8 cellular contexts compared by ENCODE assay signal in the genomic region with DNA sequence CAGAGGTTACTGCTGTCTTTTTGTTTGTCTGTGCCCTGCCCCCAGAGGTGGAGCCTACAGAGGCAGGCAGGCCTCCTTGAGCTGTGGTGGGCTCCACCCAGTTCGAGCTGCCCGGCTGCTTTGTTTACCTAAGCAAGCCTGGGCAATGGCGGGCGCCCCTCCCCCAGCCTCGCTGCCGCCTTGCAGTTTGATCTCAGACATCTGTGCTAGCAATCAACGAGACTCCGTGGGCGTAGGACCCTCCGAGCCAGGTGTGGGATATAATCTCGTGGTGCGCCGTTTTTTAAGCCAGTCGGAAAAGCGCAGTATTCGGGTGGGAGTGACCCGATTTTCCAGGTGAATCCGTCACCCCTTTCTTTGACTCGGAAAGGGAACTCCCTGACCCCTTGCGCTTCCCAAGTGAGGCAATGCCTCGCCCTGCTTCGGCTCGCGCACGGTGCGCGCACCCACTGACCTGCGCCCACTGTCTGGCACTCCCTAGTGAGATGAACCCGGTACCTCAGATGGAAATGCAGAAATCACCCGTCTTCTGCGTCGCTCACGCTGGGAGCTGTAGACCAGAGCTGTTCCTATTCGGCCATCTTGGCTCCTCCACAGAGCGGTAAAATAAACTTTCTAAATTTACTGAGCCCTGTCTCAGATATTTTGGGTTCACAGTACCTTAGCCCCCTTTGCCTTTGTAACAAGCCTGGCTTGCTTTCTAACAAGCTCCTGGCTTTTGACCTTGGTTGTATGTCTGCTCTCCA.
A peak's percentile ranks its signal among the peaks of the same experiment; 100 is the strongest.
DNase-seq lines count a peak whose midpoint lies in the region; ATAC-seq, FAIRE-seq and TF ChIP-seq lines count a peak whose summit lies in the region.
"Not testable (repeated sequence)": the region's sequence is repeated elsewhere in the genome, so short reads cannot be mapped to it uniquely, and the experiment has no call there.

No MANE protein-coding gene starts in this region.

- H3K4me2 ChIP-seq in A549 = peak overlapping the region; percentile 58; the same call in 2 of the 3 replicates
- peak overlapping the region; percentile 16; the same call in 1 of the 2 replicates for H3K4me2 ChIP-seq in OCI-LY7 (ENCODE audit: low read length)

- not testable (repeated sequence) for H3K9me2 ChIP-seq in OCI-LY7 (ENCODE audit: insufficient read depth, low read length)

- CTCF ChIA-PET in A549 (lab: Yijun Ruan, JAX); OCI-LY7 (lab: Charles Lee; ENCODE audit: unreplicated experiment): not testable (repeated sequence)

- not testable (repeated sequence) for TF ChIP-seq EP300 in A549 (IDR thresholded peaks at IDR 0.05)

- not testable (repeated sequence) for H3K9me3 ChIP-seq in A549; HUES6 (ENCODE audit: control insufficient read depth, insufficient read depth, low read depth, low read length); OCI-LY7 (ENCODE audit: low read length); iPS-20b (ENCODE audit: insufficient read depth, low read depth, low read length)
- H3K9me3 ChIP-seq in endodermal cell (ENCODE audit: control insufficient read depth, low read length) = peaks cover 24% of the 10 kb centered on the region

- peak in 1 of 2 experiments; percentile 22; a peak in 1 of 6 replicates for ATAC-seq in A549
- not testable (repeated sequence) for ATAC-seq in naive B cell (ENCODE audit: low read depth in 2 of 2)

- not testable (repeated sequence) for H3K4me1 Mint-ChIP-seq in activated T-helper 2 cell treated with anti-CD3 and anti-CD28 coated beads, Interferon-gamma antibody, Interleukin-2, Interleukin-4, amounts not matched to agents 10 μg/mL and 5 μg/mL and 100 μg/mL, durations not matched to agents 14 hours and 24 hours and 36 hours (ENCODE audit: low read depth); naive B cell; progenitor cell of endocrine pancreas (ENCODE audit: low read depth)
- H3K4me1 Mint-ChIP-seq in endodermal cell = peaks cover 21% of the 10 kb centered on the region

- not testable (repeated sequence) for H3K4me1 ChIP-seq in A549; OCI-LY7 (ENCODE audit: insufficient read depth, low read length, poor library complexity, severe bottlenecking); endodermal cell (ENCODE audit: control insufficient read depth, insufficient read depth, low read length)
- H3K4me1 ChIP-seq in HUES6 (ENCODE audit: control insufficient read depth, insufficient read depth, low read length) (peaks cover 21% of the 10 kb centered on the region), iPS-20b (ENCODE audit: insufficient read depth, low read length) (peaks cover 16% of the 10 kb centered on the region; the same call in 1 of the 2 replicates)

- 42% methylated on average over 15 of the region's 35 CpGs for WGBS in A549 (ENCODE audit: missing lambda C conversion rate)
- 13 to 28% methylated on average over 2 to 23 of the region's 35 CpGs for WGBS in endodermal cell (ENCODE audit: insufficient coverage in 1 of 2, insufficient read length in 1 of 2), 2 experiments

- not testable (repeated sequence) for H3K27ac Mint-ChIP-seq in activated T-helper 2 cell treated with anti-CD3 and anti-CD28 coated beads, Interferon-gamma antibody, Interleukin-2, Interleukin-4, amounts not matched to agents 10 μg/mL and 5 μg/mL and 100 μg/mL, durations not matched to agents 14 hours and 24 hours and 36 hours; naive B cell
- H3K27ac Mint-ChIP-seq in endodermal cell (peak overlapping the region; percentile 88), progenitor cell of endocrine pancreas (peak overlapping the region; percentile 97)

- not testable (repeated sequence) for H2AFZ ChIP-seq in OCI-LY7 (ENCODE audit: low read length)

- DNase-seq in A549 (ENCODE audit: low read depth in 1 of 2, low spot score in 1 of 2); OCI-LY7 (ENCODE audit: low spot score); activated T-helper 2 cell treated with anti-CD3 and anti-CD28 coated beads, Interferon-gamma antibody, Interleukin-2, Interleukin-4, amounts not matched to agents 10 μg/mL and 5 μg/mL and 100 μg/mL, durations not matched to agents 14 hours and 24 hours and 36 hours (ENCODE audit: low spot score); endodermal cell; naive B cell; progenitor cell of endocrine pancreas (ENCODE audit: low spot score, unreplicated experiment): not testable (repeated sequence)

- not testable (repeated sequence) for H3K36me3 ChIP-seq in HUES6 (ENCODE audit: control insufficient read depth, insufficient read depth, low read length); OCI-LY7 (ENCODE audit: insufficient read depth, low read length); endodermal cell (ENCODE audit: control insufficient read depth, insufficient read depth, low read length); iPS-20b (ENCODE audit: insufficient read depth, low read depth, low read length)

- POLR2A ChIA-PET in A549 (lab: Yijun Ruan, JAX); OCI-LY7 (lab: Charles Lee): not testable (repeated sequence)

- H3K9ac ChIP-seq in HUES6 (ENCODE audit: low read length) (peak overlapping the region; percentile 70), iPS-20b (ENCODE audit: low read depth, low read length) (peak overlapping the region; percentile 62; the same call in 1 of the 2 replicates)
- H3K9ac ChIP-seq in endodermal cell (ENCODE audit: extremely low read depth, low read length, poor library complexity, severe bottlenecking) = not testable (repeated sequence)

- TF ChIP-seq CTCF in A549 (IDR thresholded peaks at IDR 0.05); OCI-LY7 (conservative IDR thresholded peaks at IDR 0.05; ENCODE audit: low read length); endodermal cell (conservative IDR thresholded peaks at IDR 0.05); progenitor cell of endocrine pancreas (IDR thresholded peaks at IDR 0.05; ENCODE audit: unreplicated experiment): not testable (repeated sequence)

- H4K20me1 ChIP-seq in OCI-LY7 (ENCODE audit: insufficient read depth, low read length) = not testable (repeated sequence)

- not testable (repeated sequence) for H3K27me3 Mint-ChIP-seq in activated T-helper 2 cell treated with anti-CD3 and anti-CD28 coated beads, Interferon-gamma antibody, Interleukin-2, Interleukin-4, amounts not matched to agents 10 μg/mL and 5 μg/mL and 100 μg/mL, durations not matched to agents 14 hours and 24 hours and 36 hours (ENCODE audit: low read depth); progenitor cell of endocrine pancreas
- peaks cover 18% of the 10 kb centered on the region for H3K27me3 Mint-ChIP-seq in endodermal cell (ENCODE audit: insufficient read depth)
- peaks cover 0 to 24% (median 9%) of the 10 kb centered on the region in 3 donors for H3K27me3 Mint-ChIP-seq in naive B cell

- H3K9me3 Mint-ChIP-seq in activated T-helper 2 cell treated with anti-CD3 and anti-CD28 coated beads, Interferon-gamma antibody, Interleukin-2, Interleukin-4, amounts not matched to agents 10 μg/mL and 5 μg/mL and 100 μg/mL, durations not matched to agents 14 hours and 24 hours and 36 hours; naive B cell; progenitor cell of endocrine pancreas (ENCODE audit: low read depth): not testable (repeated sequence)
- H3K9me3 Mint-ChIP-seq in endodermal cell = peaks cover 39% of the 10 kb centered on the region

- TF ChIP-seq POLR2A in A549 (IDR thresholded peaks at IDR 0.05; ENCODE audit: low read length) = not testable (repeated sequence)

- H3K36me3 Mint-ChIP-seq in activated T-helper 2 cell treated with anti-CD3 and anti-CD28 coated beads, Interferon-gamma antibody, Interleukin-2, Interleukin-4, amounts not matched to agents 10 μg/mL and 5 μg/mL and 100 μg/mL, durations not matched to agents 14 hours and 24 hours and 36 hours (ENCODE audit: low read depth); endodermal cell (ENCODE audit: low read depth); naive B cell; progenitor cell of endocrine pancreas (ENCODE audit: insufficient read depth): not testable (repeated sequence)

- peak overlapping the region; percentile 37 for H3K4me3 ChIP-seq in A549
- H3K4me3 ChIP-seq in HUES6 (ENCODE audit: low read depth, low read length) = peak overlapping the region; percentile 60
- H3K4me3 ChIP-seq in OCI-LY7 (ENCODE audit: low read depth, low read length, poor library complexity, severe bottlenecking); endodermal cell (ENCODE audit: low read length): not testable (repeated sequence)
- peak overlapping the region; percentile 70 for H3K4me3 ChIP-seq in iPS-20b (ENCODE audit: low read length)

- TF ChIP-seq RAD21 in A549 (conservative IDR thresholded peaks at IDR 0.05 in 1 of 2, IDR thresholded peaks at IDR 0.05 in 1 of 2) = not testable (repeated sequence)

- FAIRE-seq in A549 (lab: Jason Lieb, UNC) = not testable (repeated sequence)

- H3K4me3 Mint-ChIP-seq in activated T-helper 2 cell treated with anti-CD3 and anti-CD28 coated beads, Interferon-gamma antibody, Interleukin-2, Interleukin-4, amounts not matched to agents 10 μg/mL and 5 μg/mL and 100 μg/mL, durations not matched to agents 14 hours and 24 hours and 36 hours (ENCODE audit: low read depth) = peak overlapping the region; percentile 60
- H3K4me3 Mint-ChIP-seq in endodermal cell (peak overlapping the region; percentile 54), naive B cell (peak overlapping the region in 5 of 8 donors; percentile 1 to 73 (median 43)), progenitor cell of endocrine pancreas (ENCODE audit: low read depth) (peak overlapping the region; percentile 79)

- H3K27ac ChIP-seq in A549 (peak overlapping the region; percentile 59 to 69), HUES6 (ENCODE audit: low read depth, low read length) (peak overlapping the region; percentile 74; the same call in 1 of the 2 replicates), endodermal cell (ENCODE audit: low read depth, low read length) (peak overlapping the region; percentile 62)
- not testable (repeated sequence) for H3K27ac ChIP-seq in OCI-LY7 (ENCODE audit: low read depth, low read length, poor library complexity, severe bottlenecking); iPS-20b (ENCODE audit: low read length)

- intact Hi-C loops in OCI-LY7 (cut with micrococcal nuclease; ENCODE audit: unreplicated experiment); activated T-helper 2 cell treated with anti-CD3 and anti-CD28 coated beads, Interferon-gamma antibody, Interleukin-2, Interleukin-4, amounts not matched to agents 10 μg/mL and 5 μg/mL and 100 μg/mL, durations not matched to agents 14 hours and 24 hours and 36 hours (cut with micrococcal nuclease): not testable (repeated sequence)

- not testable (repeated sequence) for H3K79me2 ChIP-seq in OCI-LY7 (ENCODE audit: insufficient read depth, low read depth, low read length)

- peaks cover 16% of the 10 kb centered on the region for H3K27me3 ChIP-seq in HUES6 (ENCODE audit: control insufficient read depth, insufficient read depth, low read length)
- H3K27me3 ChIP-seq in endodermal cell (ENCODE audit: control insufficient read depth, insufficient read depth, low read length, poor library complexity, severe bottlenecking) = not testable (repeated sequence)
- peaks cover 28% of the 10 kb centered on the region for H3K27me3 ChIP-seq in iPS-20b (ENCODE audit: insufficient read depth, low read length)

- not testable (repeated sequence) for BruUV-seq in OCI-LY7 (replicated peaks; lab: Mats Ljungman, UMichigan)
